In the genomic region with DNA sequence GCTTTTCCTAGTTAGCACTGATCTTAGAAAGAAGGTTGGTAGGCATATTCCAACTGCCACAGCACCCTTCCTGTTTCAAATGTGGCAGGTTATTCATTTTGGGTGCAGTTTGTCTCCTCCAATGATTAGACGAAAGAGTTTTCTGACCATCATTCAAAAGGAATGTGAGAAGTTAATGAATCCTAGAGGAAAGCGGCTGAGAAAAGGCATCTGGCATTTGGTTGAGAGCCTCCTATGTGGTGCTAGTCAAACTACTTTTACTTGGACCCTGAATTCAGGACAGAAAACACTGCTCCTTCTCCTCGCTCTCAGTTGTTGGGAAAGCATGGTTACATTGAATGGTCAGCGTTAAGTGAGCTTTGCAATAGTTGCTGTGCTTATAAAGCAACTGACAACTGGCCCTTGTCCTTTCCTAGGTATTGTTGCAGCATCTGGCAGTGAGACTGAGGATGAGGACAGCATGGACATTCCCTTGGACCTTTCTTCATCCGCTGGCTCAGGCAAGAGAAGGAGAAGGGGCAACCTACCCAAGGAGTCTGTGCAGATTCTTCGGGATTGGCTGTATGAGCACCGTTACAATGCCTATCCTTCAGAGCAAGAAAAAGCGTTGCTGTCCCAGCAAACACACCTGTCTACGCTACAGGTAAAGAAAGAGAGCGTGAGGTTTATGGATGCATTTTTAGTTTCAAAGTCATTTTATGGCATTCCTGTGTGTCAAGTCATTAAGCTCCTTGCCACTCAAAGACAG, we compare ENCODE assay signal across 10 cellular contexts. TPM values are rescaled to one million over a fixed set of nuclear protein-coding genes. Genes with fewer than 3 reads are reported as not detected.
DNase-seq lines count a peak whose midpoint lies in the region; ATAC-seq, FAIRE-seq and TF ChIP-seq lines count a peak whose summit lies in the region.
"Had no signal": no experiment of that assay in that cellular context is flagged by ENCODE, and none has a peak within 500 bp of the region (broad histone marks: within the 10 kb centered on the region; RNA-seq: fewer than 3 reads in every experiment).

No MANE protein-coding gene starts in this region.

- TF ChIP-seq CTCF in bronchial epithelial cell (IDR thresholded peaks at IDR 0.05; ENCODE audit: insufficient read depth, low read length, severe bottlenecking) (no peak), liver (IDR thresholded peaks at IDR 0.05; ENCODE audit: low read depth, low read length, missing input control) (no peak)

- peak overlapping the region; percentile 99 to 100 for H3K27ac ChIP-seq in liver (ENCODE audit: low read depth in 1 of 2, low read length in 2 of 2)

- no peak overlapping the region for H3K4me3 ChIP-seq in bronchial epithelial cell (ENCODE audit: low read depth, low read length)
- peak overlapping the region in 1 of 3 donors; percentile 13 for H3K4me3 ChIP-seq in liver (ENCODE audit: low read depth in 1 of 3, low read length in 3 of 3)
- H3K4me3 ChIP-seq: left ventricle myocardium inferior had no signal

- ATAC-seq in HG02884 (IDR thresholded peaks at IDR 0.05; ENCODE audit: unreplicated experiment) = no peak

- peaks cover 67% of the 10 kb centered on the region for H3K36me3 Mint-ChIP-seq in activated CD4-positive, alpha-beta T cell treated with anti-CD3 and anti-CD28 coated beads, Interleukin-2, amount 10 ng/mL, durations not matched to agents 24 days and 14 days (ENCODE audit: low read depth)
- H3K36me3 Mint-ChIP-seq in activated CD4-positive, alpha-beta T cell treated with anti-CD3 and anti-CD28 coated beads, Interleukin-2, amount 10 ng/mL, durations not matched to agents 7 days and 5 days (ENCODE audit: low read depth) = peaks cover 49% of the 10 kb centered on the region

- H3K27me3 Mint-ChIP-seq in activated CD4-positive, alpha-beta T cell treated with anti-CD3 and anti-CD28 coated beads, Interleukin-2, amount 10 ng/mL, durations not matched to agents 24 days and 14 days = no peaks in the 10 kb centered on the region
- H3K27me3 Mint-ChIP-seq in activated CD4-positive, alpha-beta T cell treated with anti-CD3 and anti-CD28 coated beads, Interleukin-2, amount 10 ng/mL, durations not matched to agents 7 days and 5 days = no peaks in the 10 kb centered on the region
- H3K27me3 Mint-ChIP-seq: B cell had no signal

- peak; percentile 7 for FAIRE-seq in bronchial epithelial cell (lab: Jason Lieb, UNC)
- FAIRE-seq in urothelium cell line (lab: Jason Lieb, UNC) = peak; percentile 86

- no peak for TF ChIP-seq RAD21 in liver (IDR thresholded peaks at IDR 0.05)

- intact Hi-C loops in activated CD4-positive, alpha-beta T cell treated with anti-CD3 and anti-CD28 coated beads, Interleukin-2, amount 10 ng/mL, durations not matched to agents 24 days and 14 days (cut with micrococcal nuclease) = loop anchor here (2.0 kb wide), 3 partner anchors 17 to 175 kb away; no protein-coding TSS in a partner anchor

- CTCF ChIA-PET in activated CD4-positive, alpha-beta T cell treated with anti-CD3 and anti-CD28 coated beads, Interleukin-2, amount 10 ng/mL, durations not matched to agents 7 days and 5 days (lab: Charles Lee) = interaction anchor here (0.6 to 4.5 kb wide), 7 partner anchors 10 to 218 kb away, joined by 3 to 22 read pairs (median 4); no protein-coding TSS in a partner anchor

- H3K4me1 ChIP-seq in liver (ENCODE audit: control insufficient read depth in 4 of 4, insufficient read depth in 4 of 4, low read length in 3 of 4) = peaks cover 10 to 58% (median 37%) of the 10 kb centered on the region in 4 donors

- no peak for DNase-seq in activated CD4-positive, alpha-beta T cell treated with anti-CD3 and anti-CD28 coated beads, Interleukin-2, amount 10 ng/mL, durations not matched to agents 24 days and 14 days
- no peak for DNase-seq in activated CD4-positive, alpha-beta T cell treated with anti-CD3 and anti-CD28 coated beads, Interleukin-2, amount 10 ng/mL, durations not matched to agents 7 days and 5 days
- peak; percentile 59 for DNase-seq in bronchial epithelial cell (ENCODE audit: low read depth)
- no peak for DNase-seq in urothelium cell line (ENCODE audit: low spot score)
- DNase-seq in NCI-H1436 treated with DMSO at 0.1 percent for 48 hours (lab: John Stamatoyannopoulos, UW) = no peak
- DNase-seq in activated gamma-delta T cell (lab: John Stamatoyannopoulos, UW) = no peak
- DNase-seq: left ventricle myocardium inferior had no signal

- H3K4me1 Mint-ChIP-seq in activated CD4-positive, alpha-beta T cell treated with anti-CD3 and anti-CD28 coated beads, Interleukin-2, amount 10 ng/mL, durations not matched to agents 24 days and 14 days = peaks cover 65% of the 10 kb centered on the region
- peaks cover 64% of the 10 kb centered on the region for H3K4me1 Mint-ChIP-seq in activated CD4-positive, alpha-beta T cell treated with anti-CD3 and anti-CD28 coated beads, Interleukin-2, amount 10 ng/mL, durations not matched to agents 7 days and 5 days

- no peaks in the 10 kb centered on the region for H3K27me3 ChIP-seq in bronchial epithelial cell (ENCODE audit: control insufficient read depth, insufficient read depth, low read length)
- no peaks in the 10 kb centered on the region for H3K27me3 ChIP-seq in liver (ENCODE audit: control insufficient read depth in 4 of 4, insufficient read depth in 4 of 4, low read length in 3 of 4)

- no peaks in the 10 kb centered on the region for H3K9me3 Mint-ChIP-seq in activated CD4-positive, alpha-beta T cell treated with anti-CD3 and anti-CD28 coated beads, Interleukin-2, amount 10 ng/mL, durations not matched to agents 24 days and 14 days
- peaks cover 9% of the 10 kb centered on the region for H3K9me3 Mint-ChIP-seq in activated CD4-positive, alpha-beta T cell treated with anti-CD3 and anti-CD28 coated beads, Interleukin-2, amount 10 ng/mL, durations not matched to agents 7 days and 5 days

- WGBS in liver = 46% methylated on average over 10 of the region's 10 CpGs

- peak overlapping the region; percentile 29 for H3K27ac Mint-ChIP-seq in activated CD4-positive, alpha-beta T cell treated with anti-CD3 and anti-CD28 coated beads, Interleukin-2, amount 10 ng/mL, durations not matched to agents 24 days and 14 days
- no peak overlapping the region for H3K27ac Mint-ChIP-seq in activated CD4-positive, alpha-beta T cell treated with anti-CD3 and anti-CD28 coated beads, Interleukin-2, amount 10 ng/mL, durations not matched to agents 7 days and 5 days
- H3K27ac Mint-ChIP-seq: B cell had no signal

- H3K36me3 ChIP-seq in bronchial epithelial cell (ENCODE audit: control insufficient read depth, insufficient read depth, low read length) = peaks cover 12% of the 10 kb centered on the region
- peaks cover 2 to 10% (median 5%) of the 10 kb centered on the region in 4 donors for H3K36me3 ChIP-seq in liver (ENCODE audit: control insufficient read depth in 4 of 4, insufficient read depth in 3 of 4, low read depth in 1 of 4, low read length in 3 of 4)

- peak overlapping the region in 1 of 2 donors; percentile 100 for H3K9ac ChIP-seq in liver (ENCODE audit: low read depth in 1 of 2, low read length in 2 of 2)

- POLR2A ChIA-PET in activated CD4-positive, alpha-beta T cell treated with anti-CD3 and anti-CD28 coated beads, Interleukin-2, amount 10 ng/mL, durations not matched to agents 7 days and 5 days (lab: Charles Lee) = no interaction called here

- no peaks in the 10 kb centered on the region for H3K9me3 ChIP-seq in liver (ENCODE audit: control insufficient read depth in 4 of 4, low read length in 3 of 4)

- H3K4me3 Mint-ChIP-seq in activated CD4-positive, alpha-beta T cell treated with anti-CD3 and anti-CD28 coated beads, Interleukin-2, amount 10 ng/mL, durations not matched to agents 24 days and 14 days = no peak overlapping the region
- H3K4me3 Mint-ChIP-seq in activated CD4-positive, alpha-beta T cell treated with anti-CD3 and anti-CD28 coated beads, Interleukin-2, amount 10 ng/mL, durations not matched to agents 7 days and 5 days = no peak overlapping the region
- H3K4me3 Mint-ChIP-seq: B cell had no signal

TF ChIP-seq in liver, 16 proteins besides CTCF, POLR2A, EP300 and RAD21 (continues in another document):
- TF ChIP-seq JUND (IDR thresholded peaks at IDR 0.05) = peak in 1 of 2 donors; percentile 49
- TF ChIP-seq, protein P1, sequence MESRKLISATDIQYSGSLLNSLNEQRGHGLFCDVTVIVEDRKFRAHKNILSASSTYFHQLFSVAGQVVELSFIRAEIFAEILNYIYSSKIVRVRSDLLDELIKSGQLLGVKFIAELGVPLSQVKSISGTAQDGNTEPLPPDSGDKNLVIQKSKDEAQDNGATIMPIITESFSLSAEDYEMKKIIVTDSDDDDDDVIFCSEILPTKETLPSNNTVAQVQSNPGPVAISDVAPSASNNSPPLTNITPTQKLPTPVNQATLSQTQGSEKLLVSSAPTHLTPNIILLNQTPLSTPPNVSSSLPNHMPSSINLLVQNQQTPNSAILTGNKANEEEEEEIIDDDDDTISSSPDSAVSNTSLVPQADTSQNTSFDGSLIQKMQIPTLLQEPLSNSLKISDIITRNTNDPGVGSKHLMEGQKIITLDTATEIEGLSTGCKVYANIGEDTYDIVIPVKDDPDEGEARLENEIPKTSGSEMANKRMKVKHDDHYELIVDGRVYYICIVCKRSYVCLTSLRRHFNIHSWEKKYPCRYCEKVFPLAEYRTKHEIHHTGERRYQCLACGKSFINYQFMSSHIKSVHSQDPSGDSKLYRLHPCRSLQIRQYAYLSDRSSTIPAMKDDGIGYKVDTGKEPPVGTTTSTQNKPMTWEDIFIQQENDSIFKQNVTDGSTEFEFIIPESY (IDR thresholded peaks at IDR 0.05) = no peak
- no peak for TF ChIP-seq NR2F2 (IDR thresholded peaks at IDR 0.05)
- no peak for TF ChIP-seq RXRA (IDR thresholded peaks at IDR 0.05)
- TF ChIP-seq SP1 (IDR thresholded peaks at IDR 0.05) = peak; percentile 19

RNA-seq across cellular contexts. Expression of a gene that starts 6.1 kb away (rescaled TPM):
- total RNA-seq in activated CD4-positive, alpha-beta T cell treated with anti-CD3 and anti-CD28 coated beads, Interleukin-2, amount 10 ng/mL, durations not matched to agents 24 days and 14 days = 44.0 and 50.7 TPM in 2 replicates
- 10 to 100 TPM; 12.5 to 14.7 TPM for total RNA-seq in activated CD4-positive, alpha-beta T cell treated with anti-CD3 and anti-CD28 coated beads, Interleukin-2, amount 10 ng/mL, durations not matched to agents 7 days and 5 days
- 198 and 441 TPM in 2 replicates for total RNA-seq in bronchial epithelial cell
- 10 to 100 TPM; 22.9 to 26.4 TPM for total RNA-seq in liver
- 10 to 100 TPM; 13.1 to 14.0 TPM for polyA plus RNA-seq in liver
